ENCODE assay signal across 1 cellular context in the genomic region with DNA sequence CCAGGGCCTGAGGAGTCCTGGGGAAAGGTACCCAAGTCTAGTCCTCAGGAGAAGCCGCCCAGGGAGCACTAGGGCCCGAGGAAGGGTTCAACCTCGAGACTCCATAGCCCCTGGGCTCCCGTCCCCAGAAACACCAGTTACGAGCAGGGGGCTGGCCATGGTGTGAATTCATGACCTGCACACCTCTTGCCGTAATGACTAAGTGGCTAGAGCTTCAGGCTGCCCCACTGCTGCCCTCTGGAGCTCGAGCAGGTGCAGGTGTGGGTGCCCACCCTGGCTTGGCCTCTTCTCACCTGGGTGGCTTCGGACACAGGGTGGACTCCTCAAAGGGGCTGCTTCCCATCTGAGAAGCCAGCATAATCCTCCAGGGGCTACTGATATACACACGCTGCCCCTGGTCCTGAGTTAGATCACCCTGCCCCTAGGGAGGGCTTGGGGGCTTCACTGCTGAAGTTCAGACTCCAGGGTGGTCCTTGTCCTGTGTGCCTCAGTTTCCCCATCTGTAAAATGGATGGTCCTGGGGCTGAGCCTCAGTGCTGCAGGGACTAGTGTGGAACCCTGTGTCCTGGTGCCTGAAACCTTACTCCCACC.
TF ChIP-seq lines count a peak whose summit lies in the region.

No MANE protein-coding gene starts in this region.

TF ChIP-seq in WTC11, 78 proteins besides CTCF, POLR2A, EP300 and RAD21 (continued from another document):
- TF ChIP-seq, protein P1, sequence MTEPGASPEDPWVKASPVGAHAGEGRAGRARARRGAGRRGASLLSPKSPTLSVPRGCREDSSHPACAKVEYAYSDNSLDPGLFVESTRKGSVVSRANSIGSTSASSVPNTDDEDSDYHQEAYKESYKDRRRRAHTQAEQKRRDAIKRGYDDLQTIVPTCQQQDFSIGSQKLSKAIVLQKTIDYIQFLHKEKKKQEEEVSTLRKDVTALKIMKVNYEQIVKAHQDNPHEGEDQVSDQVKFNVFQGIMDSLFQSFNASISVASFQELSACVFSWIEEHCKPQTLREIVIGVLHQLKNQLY (CRISPR knock-in tag; IDR thresholded peaks at IDR 0.05), result no peak
- TF ChIP-seq KAT7 (CRISPR knock-in tag; IDR thresholded peaks at IDR 0.05; ENCODE audit: borderline replicate concordance), result 0 out of 2 replicates have a peak, but pooled peaks have one; percentile 19
